ENCODE assay signal across 22 cellular contexts in genomic region chr1:245215071-245215470, GRCh38.
A peak's percentile ranks its signal among the peaks of the same experiment; 100 is the strongest.
DNase-seq lines count a peak whose midpoint lies in the region; ATAC-seq and TF ChIP-seq lines count a peak whose summit lies in the region.
"Had no signal": no experiment of that assay in that cellular context is flagged by ENCODE, and none has a peak within 500 bp of the region (broad histone marks: within the 10 kb centered on the region; RNA-seq: fewer than 3 reads in every experiment).

No MANE protein-coding gene starts in this region.

- H3K27ac ChIP-seq in breast epithelium = peak overlapping the region; percentile 14 to 54
- H3K27ac ChIP-seq in mammary epithelial cell (ENCODE audit: insufficient read depth, low read depth, low read length) = no peak overlapping the region
- peak overlapping the region; percentile 18 for H3K27ac ChIP-seq in hepatocyte
- H3K27ac ChIP-seq in upper lobe of right lung = no peak overlapping the region
- H3K27ac ChIP-seq: BLaER1, RWPE1 had no signal

- CTCF ChIA-PET in mammary epithelial cell (lab: Charles Lee; ENCODE audit: low non-redundant PET) = no interaction called here

- WGBS in mammary epithelial cell (ENCODE audit: low coverage, missing lambda C conversion rate) = 1% methylated on average over 5 of the region's 8 CpGs
- 77% methylated on average over 8 of the region's 8 CpGs for WGBS in hepatocyte (ENCODE audit: low lambda C conversion rate, missing lambda C conversion rate)

- in situ Hi-C loops in mammary epithelial cell (cut with MboI; ENCODE audit: low sequenced_read_pairs in 2 of 2) = no loop called here

- H2AFZ ChIP-seq in mammary epithelial cell (ENCODE audit: low read depth, low read length) = no peak overlapping the region
- H2AFZ ChIP-seq in hepatocyte = no peak overlapping the region

- TF ChIP-seq CTCF in breast epithelium (IDR thresholded peaks at IDR 0.05) (no peak), mammary epithelial cell (conservative IDR thresholded peaks at IDR 0.05 in 1 of 2, IDR thresholded peaks at IDR 0.05 in 1 of 2; ENCODE audit: extremely low read depth in 1 of 2, insufficient read depth in 1 of 2, low read depth in 1 of 2, low read length in 2 of 2) (no peak), hepatocyte (IDR thresholded peaks at IDR 0.05; ENCODE audit: poor library complexity) (no peak), upper lobe of right lung (IDR thresholded peaks at IDR 0.05) (no peak)

- peak in 1 of 2 donors; percentile 19 for DNase-seq in breast epithelium (ENCODE audit: low spot score in 2 of 2)
- DNase-seq in mammary epithelial cell = no peak
- peak; percentile 77 for DNase-seq in NCI-H69 (lab: John Stamatoyannopoulos, UW)
- no peak for DNase-seq in hepatocyte (ENCODE audit: low spot score)
- DNase-seq in upper lobe of right lung = peak; percentile 43
- DNase-seq in NCI-H526 (lab: John Stamatoyannopoulos, UW) = no peak
- no peak for DNase-seq in left lobe of liver (ENCODE audit: low spot score)
- DNase-seq: CD4-positive, CD25-positive, alpha-beta regulatory T cell; DMS79; EL; GF-D8; KBM-7; MV-4-11; NCI-H1105; NCI-H146; NCI-H1930; NCI-H2107; NCI-H446 treated with DMSO at 0.1 percent for 48 hours; NCI-H526 treated with DMSO at 0.1 percent for 48 hours; SHP77 had no signal

- no peaks in the 10 kb centered on the region for H3K9me3 ChIP-seq in breast epithelium
- H3K9me3 ChIP-seq in mammary epithelial cell (replicated peaks; ENCODE audit: insufficient read depth, low read length) = peaks cover 16% of the 10 kb centered on the region
- no peaks in the 10 kb centered on the region for H3K9me3 ChIP-seq in hepatocyte (ENCODE audit: low read depth)
- H3K9me3 ChIP-seq in upper lobe of right lung = no peaks in the 10 kb centered on the region
- H3K9me3 ChIP-seq: BLaER1 had no signal

- peak; percentile 15 for ATAC-seq in upper lobe of right lung
- no peak for ATAC-seq in left lobe of liver

- BruUV-seq in mammary epithelial cell (replicated peaks; lab: Mats Ljungman, UMichigan) = no TSS peak

- H3K9ac ChIP-seq in mammary epithelial cell (ENCODE audit: insufficient read depth, low read length) = no peak overlapping the region
- H3K9ac ChIP-seq: BLaER1 had no signal

- no peak for TF ChIP-seq POLR2A in breast epithelium (IDR thresholded peaks at IDR 0.05)

- no peaks in the 10 kb centered on the region for H3K36me3 ChIP-seq in breast epithelium
- no peaks in the 10 kb centered on the region for H3K36me3 ChIP-seq in mammary epithelial cell (ENCODE audit: insufficient read depth, low read length)
- H3K36me3 ChIP-seq in hepatocyte (replicated peaks; ENCODE audit: insufficient read depth, low read depth) = no peaks in the 10 kb centered on the region
- H3K36me3 ChIP-seq in upper lobe of right lung = no peaks in the 10 kb centered on the region
- H3K36me3 ChIP-seq: BLaER1 had no signal

- intact Hi-C loops in breast epithelium (cut with DNase I; ENCODE audit: low total_unique reads) (no loop called here), mammary epithelial cell (cut with micrococcal nuclease) (no loop called here), upper lobe of right lung (cut with DNase I) (no loop called here)

- H3K9me2 ChIP-seq in hepatocyte (replicated peaks; ENCODE audit: insufficient read depth) = no peaks in the 10 kb centered on the region

- dilution Hi-C loops in mammary epithelial cell (cut with HindIII; ENCODE audit: low sequenced_read_pairs) = no loop called here

- H3K27me3 ChIP-seq in breast epithelium (no peaks in the 10 kb centered on the region), mammary epithelial cell (ENCODE audit: insufficient read depth, low read length) (no peaks in the 10 kb centered on the region), hepatocyte (no peaks in the 10 kb centered on the region), upper lobe of right lung (no peaks in the 10 kb centered on the region)
- H3K27me3 ChIP-seq: BLaER1 had no signal

- no peak overlapping the region for H3K4me2 ChIP-seq in mammary epithelial cell (ENCODE audit: insufficient read depth, low read depth, low read length)
- H3K4me2 ChIP-seq in hepatocyte = no peak overlapping the region
- H3K4me2 ChIP-seq: BLaER1 had no signal

- no peaks in the 10 kb centered on the region for H3K4me1 ChIP-seq in breast epithelium
- H3K4me1 ChIP-seq in mammary epithelial cell (ENCODE audit: insufficient read depth, low read length) = no peaks in the 10 kb centered on the region
- H3K4me1 ChIP-seq in hepatocyte (ENCODE audit: insufficient read depth) = no peaks in the 10 kb centered on the region
- no peaks in the 10 kb centered on the region for H3K4me1 ChIP-seq in upper lobe of right lung

- no peaks in the 10 kb centered on the region for H3K79me2 ChIP-seq in mammary epithelial cell (ENCODE audit: insufficient read depth, low read length)
- peaks cover 79% of the 10 kb centered on the region for H3K79me2 ChIP-seq in hepatocyte

- no peaks in the 10 kb centered on the region for H4K20me1 ChIP-seq in mammary epithelial cell (ENCODE audit: insufficient read depth, low read length)
- H4K20me1 ChIP-seq in hepatocyte (ENCODE audit: insufficient read depth, poor library complexity, severe bottlenecking) = peaks cover 16% of the 10 kb centered on the region
- H4K20me1 ChIP-seq: BLaER1 had no signal

- no peak overlapping the region for H3K4me3 ChIP-seq in breast epithelium
- no peak overlapping the region for H3K4me3 ChIP-seq in mammary epithelial cell (replicated peaks in 1 of 3; ENCODE audit: insufficient read depth in 1 of 3, low read depth in 2 of 3, low read length in 3 of 3)
- H3K4me3 ChIP-seq in hepatocyte = no peak overlapping the region
- no peak overlapping the region for H3K4me3 ChIP-seq in upper lobe of right lung
- H3K4me3 ChIP-seq: BLaER1 had no signal

Comparison
In these comparisons a context has a peak if more than half of its experiments do, and no peak if none do; other contexts are left out.
1. H3K27ac ChIP-seq: peak in breast epithelium (2 of 2) and hepatocyte (single experiment); none in mammary epithelial cell (single experiment) and upper lobe of right lung (single experiment).
2. DNase-seq: peak in NCI-H69 (single experiment) and upper lobe of right lung (single experiment); none in mammary epithelial cell (single experiment), hepatocyte (single experiment), NCI-H526 (0 of 2) and left lobe of liver (single experiment).